1 cellular context compared by ENCODE assay signal in the genomic region with DNA sequence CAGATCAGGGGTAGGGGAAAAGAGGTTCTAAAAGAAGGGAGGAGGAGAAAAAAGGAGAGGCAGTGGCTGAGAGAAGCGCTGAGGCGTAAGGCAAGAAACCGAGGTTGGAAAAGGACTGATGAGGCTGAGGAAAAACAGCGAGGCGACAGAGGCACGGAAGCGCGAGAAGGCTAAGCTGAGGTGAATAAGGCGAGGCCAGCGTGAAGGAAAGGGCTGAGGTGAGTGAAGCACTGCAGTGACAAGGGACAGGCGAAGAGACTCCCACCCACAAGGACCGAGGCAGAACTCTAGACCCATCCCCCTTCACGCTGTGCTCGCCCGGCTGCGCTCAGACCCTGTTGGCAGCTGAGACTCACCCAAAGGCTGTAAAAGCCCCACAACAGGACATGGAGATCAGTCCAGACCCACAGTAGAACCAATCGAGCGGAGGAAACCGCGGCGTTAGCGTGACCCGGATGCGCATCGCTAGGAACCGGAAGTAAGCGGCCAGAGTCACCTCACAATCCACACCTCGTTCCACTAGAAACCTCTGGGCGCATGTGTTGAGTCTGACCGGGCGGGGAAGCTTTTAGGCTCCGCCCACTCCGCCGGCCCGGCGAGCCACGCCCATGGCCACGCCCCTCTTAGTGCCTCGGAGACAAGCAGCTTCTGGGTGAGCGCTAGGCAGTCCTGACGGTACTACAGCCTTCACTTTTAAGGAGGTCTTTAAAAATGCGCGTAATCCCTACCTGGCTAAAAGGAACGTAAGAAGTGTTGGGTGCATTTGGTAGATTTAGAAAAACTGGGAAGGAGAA.
TF ChIP-seq lines count a peak whose summit lies in the region.

A gene with protein sequence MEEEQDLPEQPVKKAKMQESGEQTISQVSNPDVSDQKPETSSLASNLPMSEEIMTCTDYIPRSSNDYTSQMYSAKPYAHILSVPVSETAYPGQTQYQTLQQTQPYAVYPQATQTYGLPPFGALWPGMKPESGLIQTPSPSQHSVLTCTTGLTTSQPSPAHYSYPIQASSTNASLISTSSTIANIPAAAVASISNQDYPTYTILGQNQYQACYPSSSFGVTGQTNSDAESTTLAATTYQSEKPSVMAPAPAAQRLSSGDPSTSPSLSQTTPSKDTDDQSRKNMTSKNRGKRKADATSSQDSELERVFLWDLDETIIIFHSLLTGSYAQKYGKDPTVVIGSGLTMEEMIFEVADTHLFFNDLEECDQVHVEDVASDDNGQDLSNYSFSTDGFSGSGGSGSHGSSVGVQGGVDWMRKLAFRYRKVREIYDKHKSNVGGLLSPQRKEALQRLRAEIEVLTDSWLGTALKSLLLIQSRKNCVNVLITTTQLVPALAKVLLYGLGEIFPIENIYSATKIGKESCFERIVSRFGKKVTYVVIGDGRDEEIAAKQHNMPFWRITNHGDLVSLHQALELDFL (minus strand): TSS at position 443 of the 794 bp plus-strand sequence. CDS start 30,584 bp downstream, outside the sequence.

TF ChIP-seq in HepG2, 621 proteins besides CTCF, POLR2A, EP300 and RAD21 (continued from another document and continues in another):
- TF ChIP-seq, protein P1, sequence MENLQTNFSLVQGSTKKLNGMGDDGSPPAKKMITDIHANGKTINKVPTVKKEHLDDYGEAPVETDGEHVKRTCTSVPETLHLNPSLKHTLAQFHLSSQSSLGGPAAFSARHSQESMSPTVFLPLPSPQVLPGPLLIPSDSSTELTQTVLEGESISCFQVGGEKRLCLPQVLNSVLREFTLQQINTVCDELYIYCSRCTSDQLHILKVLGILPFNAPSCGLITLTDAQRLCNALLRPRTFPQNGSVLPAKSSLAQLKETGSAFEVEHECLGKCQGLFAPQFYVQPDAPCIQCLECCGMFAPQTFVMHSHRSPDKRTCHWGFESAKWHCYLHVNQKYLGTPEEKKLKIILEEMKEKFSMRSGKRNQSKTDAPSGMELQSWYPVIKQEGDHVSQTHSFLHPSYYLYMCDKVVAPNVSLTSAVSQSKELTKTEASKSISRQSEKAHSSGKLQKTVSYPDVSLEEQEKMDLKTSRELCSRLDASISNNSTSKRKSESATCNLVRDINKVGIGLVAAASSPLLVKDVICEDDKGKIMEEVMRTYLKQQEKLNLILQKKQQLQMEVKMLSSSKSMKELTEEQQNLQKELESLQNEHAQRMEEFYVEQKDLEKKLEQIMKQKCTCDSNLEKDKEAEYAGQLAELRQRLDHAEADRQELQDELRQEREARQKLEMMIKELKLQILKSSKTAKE (CRISPR knock-in tag; IDR thresholded peaks at IDR 0.05; ENCODE audit: borderline replicate concordance), result no peak
- TF ChIP-seq ZNF75D (CRISPR knock-in tag; IDR thresholded peaks at IDR 0.05; ENCODE audit: borderline replicate concordance), result no peak
- peak in 1 of 2 experiments; percentile 75; a peak in 2 of 4 replicates for TF ChIP-seq KLF16 (CRISPR knock-in tag; IDR thresholded peaks at IDR 0.05)
- TF ChIP-seq, protein P2, sequence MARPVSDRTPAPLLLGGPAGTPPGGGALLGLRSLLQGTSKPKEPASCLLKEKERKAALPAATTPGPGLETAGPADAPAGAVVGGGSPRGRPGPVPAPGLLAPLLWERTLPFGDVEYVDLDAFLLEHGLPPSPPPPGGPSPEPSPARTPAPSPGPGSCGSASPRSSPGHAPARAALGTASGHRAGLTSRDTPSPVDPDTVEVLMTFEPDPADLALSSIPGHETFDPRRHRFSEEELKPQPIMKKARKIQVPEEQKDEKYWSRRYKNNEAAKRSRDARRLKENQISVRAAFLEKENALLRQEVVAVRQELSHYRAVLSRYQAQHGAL (CRISPR knock-in tag; IDR thresholded peaks at IDR 0.05; ENCODE audit: not compliant biosample characterization), result no peak
- TF ChIP-seq, protein P3, sequence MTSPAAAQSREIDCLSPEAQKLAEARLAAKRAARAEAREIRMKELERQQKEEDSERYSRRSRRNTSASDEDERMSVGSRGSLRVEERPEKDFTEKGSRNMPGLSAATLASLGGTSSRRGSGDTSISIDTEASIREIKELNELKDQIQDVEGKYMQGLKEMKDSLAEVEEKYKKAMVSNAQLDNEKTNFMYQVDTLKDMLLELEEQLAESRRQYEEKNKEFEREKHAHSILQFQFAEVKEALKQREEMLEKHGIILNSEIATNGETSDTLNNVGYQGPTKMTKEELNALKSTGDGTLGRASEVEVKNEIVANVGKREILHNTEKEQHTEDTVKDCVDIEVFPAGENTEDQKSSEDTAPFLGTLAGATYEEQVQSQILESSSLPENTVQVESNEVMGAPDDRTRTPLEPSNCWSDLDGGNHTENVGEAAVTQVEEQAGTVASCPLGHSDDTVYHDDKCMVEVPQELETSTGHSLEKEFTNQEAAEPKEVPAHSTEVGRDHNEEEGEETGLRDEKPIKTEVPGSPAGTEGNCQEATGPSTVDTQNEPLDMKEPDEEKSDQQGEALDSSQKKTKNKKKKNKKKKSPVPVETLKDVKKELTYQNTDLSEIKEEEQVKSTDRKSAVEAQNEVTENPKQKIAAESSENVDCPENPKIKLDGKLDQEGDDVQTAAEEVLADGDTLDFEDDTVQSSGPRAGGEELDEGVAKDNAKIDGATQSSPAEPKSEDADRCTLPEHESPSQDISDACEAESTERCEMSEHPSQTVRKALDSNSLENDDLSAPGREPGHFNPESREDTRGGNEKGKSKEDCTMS (CRISPR knock-in tag; conservative IDR thresholded peaks at IDR 0.05), result no peak
- TF ChIP-seq, protein P4, sequence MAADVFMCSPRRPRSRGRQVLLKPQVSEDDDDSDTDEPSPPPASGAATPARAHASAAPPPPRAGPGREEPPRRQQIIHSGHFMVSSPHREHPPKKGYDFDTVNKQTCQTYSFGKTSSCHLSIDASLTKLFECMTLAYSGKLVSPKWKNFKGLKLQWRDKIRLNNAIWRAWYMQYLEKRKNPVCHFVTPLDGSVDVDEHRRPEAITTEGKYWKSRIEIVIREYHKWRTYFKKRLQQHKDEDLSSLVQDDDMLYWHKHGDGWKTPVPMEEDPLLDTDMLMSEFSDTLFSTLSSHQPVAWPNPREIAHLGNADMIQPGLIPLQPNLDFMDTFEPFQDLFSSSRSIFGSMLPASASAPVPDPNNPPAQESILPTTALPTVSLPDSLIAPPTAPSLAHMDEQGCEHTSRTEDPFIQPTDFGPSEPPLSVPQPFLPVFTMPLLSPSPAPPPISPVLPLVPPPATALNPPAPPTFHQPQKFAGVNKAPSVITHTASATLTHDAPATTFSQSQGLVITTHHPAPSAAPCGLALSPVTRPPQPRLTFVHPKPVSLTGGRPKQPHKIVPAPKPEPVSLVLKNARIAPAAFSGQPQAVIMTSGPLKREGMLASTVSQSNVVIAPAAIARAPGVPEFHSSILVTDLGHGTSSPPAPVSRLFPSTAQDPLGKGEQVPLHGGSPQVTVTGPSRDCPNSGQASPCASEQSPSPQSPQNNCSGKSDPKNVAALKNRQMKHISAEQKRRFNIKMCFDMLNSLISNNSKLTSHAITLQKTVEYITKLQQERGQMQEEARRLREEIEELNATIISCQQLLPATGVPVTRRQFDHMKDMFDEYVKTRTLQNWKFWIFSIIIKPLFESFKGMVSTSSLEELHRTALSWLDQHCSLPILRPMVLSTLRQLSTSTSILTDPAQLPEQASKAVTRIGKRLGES (CRISPR knock-in tag; IDR thresholded peaks at IDR 0.05; ENCODE audit: borderline replicate concordance), result no peak
- TF ChIP-seq, protein P5, sequence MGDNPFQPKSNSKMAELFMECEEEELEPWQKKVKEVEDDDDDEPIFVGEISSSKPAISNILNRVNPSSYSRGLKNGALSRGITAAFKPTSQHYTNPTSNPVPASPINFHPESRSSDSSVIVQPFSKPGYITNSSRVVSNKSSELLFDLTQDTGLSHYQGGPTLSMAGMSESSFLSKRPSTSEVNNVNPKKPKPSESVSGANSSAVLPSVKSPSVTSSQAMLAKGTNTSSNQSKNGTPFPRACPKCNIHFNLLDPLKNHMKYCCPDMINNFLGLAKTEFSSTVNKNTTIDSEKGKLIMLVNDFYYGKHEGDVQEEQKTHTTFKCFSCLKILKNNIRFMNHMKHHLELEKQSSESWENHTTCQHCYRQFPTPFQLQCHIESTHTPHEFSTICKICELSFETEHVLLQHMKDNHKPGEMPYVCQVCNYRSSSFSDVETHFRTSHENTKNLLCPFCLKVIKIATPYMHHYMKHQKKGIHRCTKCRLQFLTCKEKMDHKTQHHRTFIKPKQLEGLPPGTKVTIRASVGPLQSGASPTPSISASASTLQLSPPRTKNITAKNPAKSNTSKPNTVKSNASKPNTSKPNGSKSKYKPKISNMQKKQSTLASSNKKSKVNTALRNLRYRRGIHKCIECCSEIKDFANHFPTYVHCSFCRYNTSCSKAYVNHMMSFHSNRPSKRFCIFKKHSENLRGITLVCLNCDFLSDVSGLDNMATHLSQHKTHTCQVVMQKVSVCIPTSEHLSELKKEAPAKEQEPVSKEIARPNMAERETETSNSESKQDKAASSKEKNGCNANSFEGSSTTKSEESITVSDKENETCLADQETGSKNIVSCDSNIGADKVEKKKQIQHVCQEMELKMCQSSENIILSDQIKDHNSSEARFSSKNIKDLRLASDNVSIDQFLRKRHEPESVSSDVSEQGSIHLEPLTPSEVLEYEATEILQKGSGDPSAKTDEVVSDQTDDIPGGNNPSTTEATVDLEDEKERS (CRISPR knock-in tag; IDR thresholded peaks at IDR 0.05), result no peak
- no peak for TF ChIP-seq FOXO1 (CRISPR knock-in tag; IDR thresholded peaks at IDR 0.05)
- TF ChIP-seq ZNF850 (CRISPR knock-in tag; conservative IDR thresholded peaks at IDR 0.05), result no peak
- no peak for TF ChIP-seq ZNF7 (CRISPR knock-in tag; IDR thresholded peaks at IDR 0.05)
- peak; percentile 83 for TF ChIP-seq MXD4 (CRISPR knock-in tag; IDR thresholded peaks at IDR 0.05)
- TF ChIP-seq AHR (CRISPR knock-in tag; IDR thresholded peaks at IDR 0.05), result no peak
- TF ChIP-seq, protein P6, sequence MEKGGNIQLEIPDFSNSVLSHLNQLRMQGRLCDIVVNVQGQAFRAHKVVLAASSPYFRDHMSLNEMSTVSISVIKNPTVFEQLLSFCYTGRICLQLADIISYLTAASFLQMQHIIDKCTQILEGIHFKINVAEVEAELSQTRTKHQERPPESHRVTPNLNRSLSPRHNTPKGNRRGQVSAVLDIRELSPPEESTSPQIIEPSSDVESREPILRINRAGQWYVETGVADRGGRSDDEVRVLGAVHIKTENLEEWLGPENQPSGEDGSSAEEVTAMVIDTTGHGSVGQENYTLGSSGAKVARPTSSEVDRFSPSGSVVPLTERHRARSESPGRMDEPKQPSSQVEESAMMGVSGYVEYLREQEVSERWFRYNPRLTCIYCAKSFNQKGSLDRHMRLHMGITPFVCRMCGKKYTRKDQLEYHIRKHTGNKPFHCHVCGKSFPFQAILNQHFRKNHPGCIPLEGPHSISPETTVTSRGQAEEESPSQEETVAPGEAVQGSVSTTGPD (CRISPR knock-in tag; IDR thresholded peaks at IDR 0.05), result no peak
- TF ChIP-seq ZNF331 (CRISPR knock-in tag; IDR thresholded peaks at IDR 0.05), result no peak; the same call in none of the 2 replicates
- TF ChIP-seq, protein P7, sequence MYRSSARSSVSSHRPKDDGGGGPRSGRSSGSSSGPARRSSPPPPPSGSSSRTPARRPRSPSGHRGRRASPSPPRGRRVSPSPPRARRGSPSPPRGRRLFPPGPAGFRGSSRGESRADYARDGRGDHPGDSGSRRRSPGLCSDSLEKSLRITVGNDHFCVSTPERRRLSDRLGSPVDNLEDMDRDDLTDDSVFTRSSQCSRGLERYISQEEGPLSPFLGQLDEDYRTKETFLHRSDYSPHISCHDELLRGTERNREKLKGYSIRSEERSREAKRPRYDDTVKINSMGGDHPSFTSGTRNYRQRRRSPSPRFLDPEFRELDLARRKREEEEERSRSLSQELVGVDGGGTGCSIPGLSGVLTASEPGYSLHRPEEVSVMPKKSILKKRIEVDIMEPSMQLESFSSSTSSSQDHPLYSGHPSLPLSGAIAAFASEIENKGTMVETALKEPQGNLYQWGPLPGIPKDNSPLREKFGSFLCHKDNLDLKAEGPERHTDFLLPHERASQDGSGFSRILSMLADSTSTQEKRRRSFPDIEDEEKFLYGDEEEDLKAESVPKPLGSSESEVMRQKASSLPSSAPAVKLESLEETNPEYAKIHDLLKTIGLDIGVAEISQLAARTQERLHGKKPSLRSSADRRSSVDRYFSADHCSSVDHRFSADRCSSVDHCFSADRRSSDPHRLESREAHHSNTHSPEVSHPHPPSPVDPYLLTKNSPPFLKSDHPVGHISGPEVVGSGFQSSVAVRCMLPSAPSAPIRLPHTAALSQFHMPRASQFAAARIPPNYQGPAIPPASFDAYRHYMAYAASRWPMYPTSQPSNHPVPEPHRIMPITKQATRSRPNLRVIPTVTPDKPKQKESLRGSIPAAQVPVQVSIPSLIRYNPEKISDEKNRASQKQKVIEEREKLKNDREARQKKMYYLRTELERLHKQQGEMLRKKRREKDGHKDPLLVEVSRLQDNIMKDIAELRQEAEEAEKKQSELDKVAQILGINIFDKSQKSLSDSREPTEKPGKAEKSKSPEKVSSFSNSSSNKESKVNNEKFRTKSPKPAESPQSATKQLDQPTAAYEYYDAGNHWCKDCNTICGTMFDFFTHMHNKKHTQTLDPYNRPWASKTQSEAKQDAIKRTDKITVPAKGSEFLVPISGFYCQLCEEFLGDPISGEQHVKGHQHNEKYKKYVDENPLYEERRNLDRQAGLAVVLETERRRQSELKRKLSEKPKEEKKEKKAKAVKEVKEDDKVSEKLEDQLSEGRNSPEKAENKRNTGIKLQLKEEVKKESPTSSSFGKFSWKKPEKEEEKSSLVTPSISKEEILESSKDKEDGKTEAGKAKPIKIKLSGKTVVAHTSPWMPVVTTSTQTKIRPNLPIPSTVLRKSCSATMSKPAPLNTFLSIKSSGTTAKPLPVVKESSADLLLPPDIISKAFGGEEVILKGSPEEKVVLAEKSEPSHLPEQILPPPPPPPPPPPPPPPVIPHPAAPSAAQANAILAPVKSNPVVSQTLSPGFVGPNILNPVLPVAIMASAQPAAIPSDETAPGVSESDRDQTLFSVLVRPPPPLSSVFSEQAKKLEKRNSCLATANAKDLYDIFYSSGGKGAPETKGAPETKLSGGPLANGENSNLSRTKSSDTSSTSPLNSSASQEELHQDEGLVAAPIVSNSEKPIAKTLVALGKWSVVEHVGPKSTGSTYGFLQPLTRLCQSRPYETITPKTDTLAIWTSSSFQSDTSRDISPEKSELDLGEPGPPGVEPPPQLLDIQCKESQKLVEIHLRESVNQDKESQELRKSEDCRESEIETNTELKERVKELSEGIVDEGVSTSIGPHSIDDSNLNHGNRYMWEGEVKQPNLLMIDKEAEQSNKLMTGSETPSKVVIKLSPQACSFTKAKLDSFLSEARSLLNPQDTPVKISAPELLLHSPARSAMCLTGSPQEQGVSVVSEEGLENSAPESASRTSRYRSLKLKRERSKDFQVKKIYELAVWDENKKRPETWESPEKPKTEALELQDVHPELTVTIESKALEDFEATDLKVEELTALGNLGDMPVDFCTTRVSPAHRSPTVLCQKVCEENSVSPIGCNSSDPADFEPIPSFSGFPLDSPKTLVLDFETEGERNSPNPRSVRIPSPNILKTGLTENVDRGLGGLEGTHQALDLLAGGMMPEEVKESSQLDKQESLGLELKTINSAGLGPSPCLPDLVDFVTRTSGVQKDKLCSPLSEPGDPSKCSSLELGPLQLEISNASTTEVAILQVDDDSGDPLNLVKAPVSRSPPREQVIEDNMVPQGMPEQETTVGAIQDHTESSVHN (CRISPR knock-in tag; IDR thresholded peaks at IDR 0.05), result no peak; the same call in 1 of the 2 replicates
- TF ChIP-seq CBX1 (IDR thresholded peaks at IDR 0.05; ENCODE audit: low read depth), result no peak
- no peak for TF ChIP-seq TRIM24 (CRISPR knock-in tag; IDR thresholded peaks at IDR 0.05)
- TF ChIP-seq CEBPB (IDR thresholded peaks at IDR 0.05; ENCODE audit: borderline replicate concordance, low read depth, low read length), result no peak
- no peak for TF ChIP-seq ZNF780A (CRISPR knock-in tag; IDR thresholded peaks at IDR 0.05)
- no peak for TF ChIP-seq NFE2L2 (IDR thresholded peaks at IDR 0.05; ENCODE audit: low read length)
- TF ChIP-seq SP1 (IDR thresholded peaks at IDR 0.05), result no peak
- TF ChIP-seq SP1 (CRISPR knock-in tag; IDR thresholded peaks at IDR 0.05), result peak; percentile 90
